Comparison of ENCODE assay signal across 22 cellular contexts in the genomic region with DNA sequence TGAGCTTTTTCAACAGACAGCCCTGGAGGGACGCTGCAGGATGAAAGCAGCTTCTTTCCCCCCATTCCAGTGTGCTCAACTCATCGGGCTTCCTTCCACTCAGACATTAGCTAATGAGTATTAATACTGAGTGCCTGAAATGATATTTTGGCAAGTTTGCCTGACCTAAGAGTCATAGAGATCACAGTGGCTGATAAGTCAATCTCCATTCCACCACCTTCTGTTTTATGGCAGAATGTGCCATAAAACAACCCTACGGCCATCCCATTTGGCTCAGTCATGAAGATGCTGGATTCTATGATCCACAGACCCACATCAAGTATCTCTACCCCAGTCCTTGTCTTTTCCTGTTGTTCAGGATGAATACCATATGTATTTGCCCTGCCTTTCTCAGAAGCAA. TPM values are rescaled to one million over a fixed set of nuclear protein-coding genes. Genes with fewer than 3 reads are reported as not detected.
DNase-seq lines count a peak whose midpoint lies in the region; ATAC-seq, FAIRE-seq and TF ChIP-seq lines count a peak whose summit lies in the region.
"Had no signal": no experiment of that assay in that cellular context is flagged by ENCODE, and none has a peak within 500 bp of the region (broad histone marks: within the 10 kb centered on the region; RNA-seq: fewer than 3 reads in every experiment).

No MANE protein-coding gene starts in this region.

- no peak for TF ChIP-seq POLR2A in K562 (conservative IDR thresholded peaks at IDR 0.05)

- no TSS peak for BruUV-seq in K562 (replicated peaks; lab: Mats Ljungman, UMichigan)

- no peaks in the 10 kb centered on the region for H4K20me1 ChIP-seq in K562 (replicated peaks; ENCODE audit: control insufficient read depth, insufficient read depth, low read length)
- H4K20me1 ChIP-seq in neural progenitor cell (ENCODE audit: low read depth): no peaks in the 10 kb centered on the region

- no peaks in the 10 kb centered on the region for H3K9me1 ChIP-seq in K562 (ENCODE audit: control insufficient read depth, insufficient read depth, low read length)

- no peak overlapping the region for H3K4me3 ChIP-seq in K562
- no peak overlapping the region for H3K4me3 ChIP-seq in neural progenitor cell
- no peak overlapping the region for H3K4me3 ChIP-seq in foreskin fibroblast (ENCODE audit: low read depth in 1 of 2, low read length in 2 of 2)
- no peak overlapping the region for H3K4me3 ChIP-seq in H7 (ENCODE audit: insufficient read depth, low read depth, low read length)

- WGBS in K562 (ENCODE audit: insufficient coverage, low coverage, missing lambda C conversion rate): 79% methylated on average over 3 of the region's 3 CpGs

- H3K79me2 ChIP-seq in K562 (ENCODE audit: control insufficient read depth, insufficient read depth, low read length) (no peaks in the 10 kb centered on the region), neural progenitor cell (ENCODE audit: low read depth) (peaks cover 16% of the 10 kb centered on the region)

- H3K4me2 ChIP-seq in K562 (ENCODE audit: insufficient read depth, low read length) (no peak overlapping the region), neural progenitor cell (no peak overlapping the region)

- H3K9me3 ChIP-seq in K562 (replicated peaks; ENCODE audit: control insufficient read depth, insufficient read depth, low read depth, low read length) (no peaks in the 10 kb centered on the region), neural progenitor cell (ENCODE audit: low read depth) (no peaks in the 10 kb centered on the region)
- H3K9me3 ChIP-seq: BE2C had no signal

- no peak overlapping the region for H3K9ac ChIP-seq in K562 (ENCODE audit: insufficient read depth in 1 of 2, low read depth in 2 of 2, low read length in 2 of 2)
- no peak overlapping the region for H3K9ac ChIP-seq in neural progenitor cell

- H3K9me3 Mint-ChIP-seq in HFFc6 (no peaks in the 10 kb centered on the region), neural progenitor cell (peaks cover 10% of the 10 kb centered on the region)
- H3K9me3 Mint-ChIP-seq: CD8-positive, alpha-beta memory T cell; IgD-negative memory B cell had no signal

- TF ChIP-seq CTCF in HFFc6 (IDR thresholded peaks at IDR 0.05) (no peak), K562 (IDR thresholded peaks at IDR 0.05 in 2 of 3, conservative IDR thresholded peaks at IDR 0.05 in 1 of 3; ENCODE audit: insufficient read depth in 2 of 3, low read depth in 1 of 3, low read length in 3 of 3) (no peak), neural progenitor cell (IDR thresholded peaks at IDR 0.05) (no peak), foreskin fibroblast (IDR thresholded peaks at IDR 0.05; ENCODE audit: low read depth, low read length) (no peak)

- H3K27ac ChIP-seq in K562 (ENCODE audit: extremely low read depth, low read depth, low read length) (no peak overlapping the region), neural progenitor cell (peak overlapping the region; percentile 17)

- H3K27ac Mint-ChIP-seq in HFFc6 (no peak overlapping the region), neural progenitor cell (no peak overlapping the region)
- H3K27ac Mint-ChIP-seq: CD4-positive, CD25-positive, alpha-beta regulatory T cell; IgD-negative memory B cell had no signal

- POLR2A ChIA-PET in K562 (lab: Yijun Ruan, JAX): no interaction called here

- H3K27me3 Mint-ChIP-seq in HFFc6 (ENCODE audit: insufficient read depth) (no peaks in the 10 kb centered on the region; the same call in 1 of the 2 replicates), neural progenitor cell (ENCODE audit: insufficient read depth, low read depth) (no peaks in the 10 kb centered on the region)
- H3K27me3 Mint-ChIP-seq: CD4-positive, CD25-positive, alpha-beta regulatory T cell; CD8-positive, alpha-beta memory T cell; IgD-negative memory B cell had no signal

- CTCF ChIA-PET in K562 (lab: Yijun Ruan, JAX; ENCODE audit: low intra/inter-chr PET ratio): interaction anchor here (0.6 kb wide), 1 partner anchor 25 kb away, joined by 3 read pairs; no protein-coding TSS in a partner anchor

- no peaks in the 10 kb centered on the region for H3K36me3 ChIP-seq in K562 (ENCODE audit: control insufficient read depth, insufficient read depth, low read length)
- peaks cover 3% of the 10 kb centered on the region for H3K36me3 ChIP-seq in neural progenitor cell
- no peaks in the 10 kb centered on the region for H3K36me3 ChIP-seq in H7 (replicated peaks; ENCODE audit: control insufficient read depth, insufficient read depth, low read length)

- no peaks in the 10 kb centered on the region for H3K36me3 Mint-ChIP-seq in HFFc6 (ENCODE audit: low read depth)
- peaks cover 6% of the 10 kb centered on the region for H3K36me3 Mint-ChIP-seq in neural progenitor cell

- TF ChIP-seq EP300 in K562 (IDR thresholded peaks at IDR 0.05; ENCODE audit: low read length): no peak

- H3K4me1 ChIP-seq in K562 (replicated peaks in 1 of 2; ENCODE audit: control insufficient read depth in 2 of 2, insufficient read depth in 2 of 2, low read length in 2 of 2) (peaks cover 0 to 2% of the 10 kb centered on the region in 2 experiments; a peak in 1 of 5 replicates), neural progenitor cell (peaks cover 2% of the 10 kb centered on the region)

- H3K4me1 Mint-ChIP-seq in HFFc6 (ENCODE audit: low read depth): peaks cover 10% of the 10 kb centered on the region
- H3K4me1 Mint-ChIP-seq in neural progenitor cell: no peaks in the 10 kb centered on the region
- H3K4me1 Mint-ChIP-seq: IgD-negative memory B cell had no signal

- ATAC-seq in K562: no peak
- ATAC-seq: HCT116, HepG2 had no signal

- no peak for FAIRE-seq in K562 (lab: Jason Lieb, UNC)
- FAIRE-seq: GM12891, GM19239, H54, HepG2 had no signal

- in situ Hi-C loops in K562 (cut with MboI): no loop called here
- in situ Hi-C loops in ACHN (cut with HindIII; ENCODE audit: low pct_ligation_motif_present, low pct_unique_long_range_greater_than_20kb, low sequenced_read_pairs): no loop called here

- H3K27me3 ChIP-seq in K562 (ENCODE audit: control insufficient read depth in 2 of 2, insufficient read depth in 2 of 2, low read length in 2 of 2): no peaks in the 10 kb centered on the region
- H3K27me3 ChIP-seq in neural progenitor cell: no peaks in the 10 kb centered on the region
- H3K27me3 ChIP-seq in H7 (ENCODE audit: control insufficient read depth, insufficient read depth, low read length): no peaks in the 10 kb centered on the region
- H3K27me3 ChIP-seq: BE2C had no signal

- intact Hi-C loops in K562 (cut with micrococcal nuclease): no loop called here

- no peak for TF ChIP-seq RAD21 in K562 (CRISPR knock-in tag; conservative IDR thresholded peaks at IDR 0.05 in 1 of 2, IDR thresholded peaks at IDR 0.05 in 1 of 2)

- H2AFZ ChIP-seq in K562 (ENCODE audit: low read depth, low read length) (no peak overlapping the region), neural progenitor cell (replicated peaks) (no peak overlapping the region)

- H3F3A ChIP-seq in neural progenitor cell (ENCODE audit: low read depth): peaks cover 4% of the 10 kb centered on the region

- H3K4me3 Mint-ChIP-seq in HFFc6 (no peak overlapping the region), neural progenitor cell (no peak overlapping the region)
- H3K4me3 Mint-ChIP-seq: CD4-positive, CD25-positive, alpha-beta regulatory T cell; CD8-positive, alpha-beta memory T cell; IgD-negative memory B cell had no signal

- peak; percentile 3 for DNase-seq in EL
- peak; percentile 45 for DNase-seq in HFFc6
- DNase-seq in K562 (ENCODE audit: extremely low read depth in 1 of 4, low spot score in 3 of 4): no peak
- DNase-seq in neural progenitor cell (ENCODE audit: low spot score): no peak
- no peak for DNase-seq in ACHN
- DNase-seq in foreskin fibroblast: no peak
- DNase-seq in H7: no peak
- DNase-seq: BE2C; C1 segment of cervical spinal cord; CD4-positive, CD25-positive, alpha-beta regulatory T cell; CD8-positive, alpha-beta memory T cell; COR-L47; DMS153; DMS79; KG1 had no signal

TF ChIP-seq in K562, 482 proteins besides CTCF, POLR2A, EP300 and RAD21:
- TF ChIP-seq, protein P1, sequence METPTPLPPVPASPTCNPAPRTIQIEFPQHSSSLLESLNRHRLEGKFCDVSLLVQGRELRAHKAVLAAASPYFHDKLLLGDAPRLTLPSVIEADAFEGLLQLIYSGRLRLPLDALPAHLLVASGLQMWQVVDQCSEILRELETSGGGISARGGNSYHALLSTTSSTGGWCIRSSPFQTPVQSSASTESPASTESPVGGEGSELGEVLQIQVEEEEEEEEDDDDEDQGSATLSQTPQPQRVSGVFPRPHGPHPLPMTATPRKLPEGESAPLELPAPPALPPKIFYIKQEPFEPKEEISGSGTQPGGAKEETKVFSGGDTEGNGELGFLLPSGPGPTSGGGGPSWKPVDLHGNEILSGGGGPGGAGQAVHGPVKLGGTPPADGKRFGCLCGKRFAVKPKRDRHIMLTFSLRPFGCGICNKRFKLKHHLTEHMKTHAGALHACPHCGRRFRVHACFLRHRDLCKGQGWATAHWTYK (CRISPR knock-in tag; IDR thresholded peaks at IDR 0.05): no peak
- peak; percentile 70 for TF ChIP-seq EHMT2 (IDR thresholded peaks at IDR 0.05)

RNA-seq across cellular contexts. Expression of gene MAB21L2, which starts 48.3 kb away (rescaled TPM):
- total RNA-seq in HFFc6 (2021; fragmentation: NEBNext Ultra II Directional; extraction: Animal tissue kit (Norgen Biotek cat#: 25700)): not detected
- total RNA-seq in K562 (2011; cell fraction: chromatin; rRNA removed; ENCODE audit: low replicate concordance): not detected in 2 replicates
- total RNA-seq in K562 (2011; cell fraction: nucleolus; rRNA removed): not detected in 2 replicates
- not detected in 2 replicates for total RNA-seq in K562 (2011; cell fraction: nucleoplasm; rRNA removed)
- total RNA-seq in K562 (2014; rRNA removed) (not detected in 2 replicates), K562 (2014; rRNA removed; fragmentation: Illumina TruSeq; extraction: Trizol) (not detected in 2 replicates), K562 (2015; rRNA removed; fragmentation: Illumina TruSeq; extraction: Trizol) (not detected in 2 replicates), K562 (2021) (not detected in 2 replicates), neural progenitor cell (ENCODE audit: low replicate concordance) (38.3 and 42.1 TPM in 2 replicates)
- polyA plus RNA-seq in K562 (2011; rRNA removed) (not detected in 2 replicates), K562 (2014; fragmentation: Illumina TruSeq; extraction: Trizol) (not detected in 2 replicates), K562 (2014; fragmentation: Nextera tagmentation; extraction: Ambion mirVana) (not detected), K562 (2014; rRNA removed) (not detected in 2 replicates)
- polyA plus RNA-seq in K562 (2011; cell fraction: cytosol; rRNA removed): not detected in 2 replicates
- not detected in 2 replicates for polyA plus RNA-seq in K562 (2011; cell fraction: nucleus; rRNA removed)
- 0.03 TPM in 1 of 2 replicates, not detected in the other for polyA plus RNA-seq in K562 (2012)
- polyA minus RNA-seq in K562 (2011; rRNA and poly(A)+ RNA removed): not detected in 2 replicates
- polyA minus RNA-seq in K562 (2011; cell fraction: cytosol; rRNA and poly(A)+ RNA removed): not detected in 2 replicates
- not detected in 2 replicates for polyA minus RNA-seq in K562 (2011; cell fraction: nucleus; rRNA and poly(A)+ RNA removed)
- not detected in 2 replicates for total RNA-seq in H7 (2014; rRNA removed; shearing (Covaris generic))
- total RNA-seq: A172; CD4-positive, CD25-positive, alpha-beta regulatory T cell; CD8-positive, alpha-beta memory T cell; HepG2 had no signal
- polyA plus RNA-seq: CD8-positive, alpha-beta memory T cell; HepG2; IgD-negative memory B cell had no signal

Comparison
In these comparisons a context has a peak if more than half of its experiments do, and no peak if none do; other contexts are left out.
1. DNase-seq: peak in EL (single experiment) and HFFc6 (single experiment); none in K562 (0 of 4), neural progenitor cell (single experiment), ACHN (single experiment), foreskin fibroblast (0 of 2) and H7 (single experiment).
2. RNA of gene MAB21L2, which starts 48.3 kb away (total RNA-seq): 38.3 to 42.1 TPM in neural progenitor cell; not detected in HFFc6, not detected in K562 and not detected in H7; every median in the first group is over 10 times any median in the second.